In genomic region chr10:69317175-69318086, GRCh38 we compare ENCODE assay signal across 8 cellular contexts. TPM values are rescaled to one million over a fixed set of nuclear protein-coding genes. Genes with fewer than 3 reads are reported as not detected.
DNase-seq lines count a peak whose midpoint lies in the region; ATAC-seq and TF ChIP-seq lines count a peak whose summit lies in the region.

No MANE protein-coding gene starts in this region.

- no peak for TF ChIP-seq POLR2A in transverse colon (IDR thresholded peaks at IDR 0.05)

- H3K27ac ChIP-seq in angular gyrus (ENCODE audit: low read depth, low read length) (peak overlapping the region; percentile 22), liver (ENCODE audit: low read depth in 1 of 2, low read length in 2 of 2) (peak overlapping the region; percentile 91), transverse colon (peak overlapping the region; percentile 94 to 97 (median 96))

- H3K4me3 ChIP-seq in liver (ENCODE audit: low read depth in 1 of 3, low read length in 3 of 3), result peak overlapping the region in 1 of 3 donors; percentile 65
- H3K4me3 ChIP-seq in transverse colon, result peak overlapping the region; percentile 80 to 84 (median 82)

- peak; percentile 43 for ATAC-seq in GM19372 (IDR thresholded peaks at IDR 0.05; ENCODE audit: low read depth, unreplicated experiment)

- H3K36me3 ChIP-seq in liver (ENCODE audit: control insufficient read depth in 4 of 4, insufficient read depth in 3 of 4, low read depth in 1 of 4, low read length in 3 of 4) (no peaks in the 10 kb centered on the region), transverse colon (no peaks in the 10 kb centered on the region)

- no peak for TF ChIP-seq CTCF in liver (IDR thresholded peaks at IDR 0.05; ENCODE audit: low read depth, low read length, missing input control)
- peak in 3 of 5 experiments; percentile 13 to 33 (median 28) for TF ChIP-seq CTCF in transverse colon (IDR thresholded peaks at IDR 0.05)

- H3K27me3 ChIP-seq in liver (ENCODE audit: control insufficient read depth in 4 of 4, insufficient read depth in 4 of 4, low read length in 3 of 4), result peaks cover 0 to 7% (median 0%) of the 10 kb centered on the region in 4 donors
- no peaks in the 10 kb centered on the region for H3K27me3 ChIP-seq in transverse colon

- no peak for TF ChIP-seq EP300 in transverse colon (IDR thresholded peaks at IDR 0.05; ENCODE audit: low read depth)

- H3K9me3 ChIP-seq in liver (ENCODE audit: control insufficient read depth in 4 of 4, low read length in 3 of 4) (no peaks in the 10 kb centered on the region), transverse colon (no peaks in the 10 kb centered on the region)

- intact Hi-C loops in transverse colon (cut with DNase I; ENCODE audit: low total_unique reads), result loop anchor here (5.0 kb wide), 1 partner anchor 45 kb away; no protein-coding TSS in a partner anchor

- in situ Hi-C loops in transverse colon (cut with MboI; ENCODE audit: low pct_ligation_motif_present in 1 of 4, low pct_unique_long_range_greater_than_20kb in 1 of 4, low sequenced_read_pairs in 3 of 4), result loop anchor here in 1 of 4 donors (10.0 kb wide), 1 partner anchor 83 kb away; no protein-coding TSS in a partner anchor

- H3K4me1 ChIP-seq in liver (ENCODE audit: control insufficient read depth in 4 of 4, insufficient read depth in 4 of 4, low read length in 3 of 4) (peaks cover 4 to 23% (median 17%) of the 10 kb centered on the region in 4 donors), transverse colon (peaks cover 15 to 42% (median 26%) of the 10 kb centered on the region in 4 donors)

- 77% methylated on average over 10 of the region's 10 CpGs for WGBS in liver
- WGBS in transverse colon (ENCODE audit: low coverage in 1 of 2), 2 donors, result 46 to 73% methylated on average over 6 to 10 of the region's 10 CpGs

- peak; percentile 81 for DNase-seq in CMK (ENCODE audit: low read depth)
- DNase-seq in HUDEP-2 (lab: John Stamatoyannopoulos, UW; ENCODE audit: unreplicated experiment in 76 of 76), result peak in 72 of 76 experiments; percentile 27 to 87 (median 67)
- no peak for DNase-seq in transverse colon
- no peak for DNase-seq in NCI-H2029 treated with DMSO at 0.1 percent for 48 hours (lab: John Stamatoyannopoulos, UW)
- DNase-seq in amniotic stem cell (lab: John Stamatoyannopoulos, UW), result no peak

- H3K9ac ChIP-seq in liver (ENCODE audit: low read depth in 1 of 2, low read length in 2 of 2), result no peak overlapping the region

- TF ChIP-seq RAD21 in liver (IDR thresholded peaks at IDR 0.05), result no peak

TF ChIP-seq in liver, 16 proteins besides CTCF, POLR2A, EP300 and RAD21:
- no peak for TF ChIP-seq FOXA1 (IDR thresholded peaks at IDR 0.05)
- TF ChIP-seq JUND (IDR thresholded peaks at IDR 0.05), result no peak
- TF ChIP-seq HNF4G (IDR thresholded peaks at IDR 0.05), result no peak
- TF ChIP-seq ZBTB33 (IDR thresholded peaks at IDR 0.05), result no peak
- TF ChIP-seq EGR1 (IDR thresholded peaks at IDR 0.05; ENCODE audit: low read depth in 2 of 2), result no peak
- TF ChIP-seq, protein P1, sequence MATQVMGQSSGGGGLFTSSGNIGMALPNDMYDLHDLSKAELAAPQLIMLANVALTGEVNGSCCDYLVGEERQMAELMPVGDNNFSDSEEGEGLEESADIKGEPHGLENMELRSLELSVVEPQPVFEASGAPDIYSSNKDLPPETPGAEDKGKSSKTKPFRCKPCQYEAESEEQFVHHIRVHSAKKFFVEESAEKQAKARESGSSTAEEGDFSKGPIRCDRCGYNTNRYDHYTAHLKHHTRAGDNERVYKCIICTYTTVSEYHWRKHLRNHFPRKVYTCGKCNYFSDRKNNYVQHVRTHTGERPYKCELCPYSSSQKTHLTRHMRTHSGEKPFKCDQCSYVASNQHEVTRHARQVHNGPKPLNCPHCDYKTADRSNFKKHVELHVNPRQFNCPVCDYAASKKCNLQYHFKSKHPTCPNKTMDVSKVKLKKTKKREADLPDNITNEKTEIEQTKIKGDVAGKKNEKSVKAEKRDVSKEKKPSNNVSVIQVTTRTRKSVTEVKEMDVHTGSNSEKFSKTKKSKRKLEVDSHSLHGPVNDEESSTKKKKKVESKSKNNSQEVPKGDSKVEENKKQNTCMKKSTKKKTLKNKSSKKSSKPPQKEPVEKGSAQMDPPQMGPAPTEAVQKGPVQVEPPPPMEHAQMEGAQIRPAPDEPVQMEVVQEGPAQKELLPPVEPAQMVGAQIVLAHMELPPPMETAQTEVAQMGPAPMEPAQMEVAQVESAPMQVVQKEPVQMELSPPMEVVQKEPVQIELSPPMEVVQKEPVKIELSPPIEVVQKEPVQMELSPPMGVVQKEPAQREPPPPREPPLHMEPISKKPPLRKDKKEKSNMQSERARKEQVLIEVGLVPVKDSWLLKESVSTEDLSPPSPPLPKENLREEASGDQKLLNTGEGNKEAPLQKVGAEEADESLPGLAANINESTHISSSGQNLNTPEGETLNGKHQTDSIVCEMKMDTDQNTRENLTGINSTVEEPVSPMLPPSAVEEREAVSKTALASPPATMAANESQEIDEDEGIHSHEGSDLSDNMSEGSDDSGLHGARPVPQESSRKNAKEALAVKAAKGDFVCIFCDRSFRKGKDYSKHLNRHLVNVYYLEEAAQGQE (IDR thresholded peaks at IDR 0.05), result no peak
- TF ChIP-seq YY1 (IDR thresholded peaks at IDR 0.05), result no peak
- no peak for TF ChIP-seq SP1 (IDR thresholded peaks at IDR 0.05)
- no peak for TF ChIP-seq RXRA (IDR thresholded peaks at IDR 0.05)
- TF ChIP-seq FOXA2 (IDR thresholded peaks at IDR 0.05), result no peak
- no peak for TF ChIP-seq GABPA (IDR thresholded peaks at IDR 0.05 in 1 of 2, conservative IDR thresholded peaks at IDR 0.05 in 1 of 2)
- TF ChIP-seq TAF1 (conservative IDR thresholded peaks at IDR 0.05), result no peak
- TF ChIP-seq, protein P2, sequence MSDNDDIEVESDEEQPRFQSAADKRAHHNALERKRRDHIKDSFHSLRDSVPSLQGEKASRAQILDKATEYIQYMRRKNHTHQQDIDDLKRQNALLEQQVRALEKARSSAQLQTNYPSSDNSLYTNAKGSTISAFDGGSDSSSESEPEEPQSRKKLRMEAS (IDR thresholded peaks at IDR 0.05), result no peak
- TF ChIP-seq, protein P3, sequence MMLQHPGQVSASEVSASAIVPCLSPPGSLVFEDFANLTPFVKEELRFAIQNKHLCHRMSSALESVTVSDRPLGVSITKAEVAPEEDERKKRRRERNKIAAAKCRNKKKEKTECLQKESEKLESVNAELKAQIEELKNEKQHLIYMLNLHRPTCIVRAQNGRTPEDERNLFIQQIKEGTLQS (IDR thresholded peaks at IDR 0.05), result no peak
- no peak for TF ChIP-seq NR2F2 (IDR thresholded peaks at IDR 0.05)
- TF ChIP-seq HNF4A (conservative IDR thresholded peaks at IDR 0.05), result no peak

RNA-seq across cellular contexts. Expression of gene HK1, which starts 39.1 kb away (rescaled TPM):
- total RNA-seq in liver (100 to 1,000 TPM in 1 of 2 donors, 1 to 10 TPM in 1; 9.4 to 166 TPM), transverse colon (10 to 100 TPM; 27.3 to 69.9 (median 54.0) TPM)
- 1 to 10 TPM; 1.8 to 5.3 TPM for polyA plus RNA-seq in liver

Comparison
In these comparisons a context has a peak if more than half of its experiments do, and no peak if none do; other contexts are left out.
1. DNase-seq: peak in CMK (single experiment) and HUDEP-2 (72 of 76); none in transverse colon (single experiment), NCI-H2029 treated with DMSO at 0.1 percent for 48 hours (single experiment) and amniotic stem cell (single experiment).
2. H3K27ac ChIP-seq: peak in every context shown above with its lines; median percentile 96 in transverse colon; 91 in liver; 22 in angular gyrus.